Comparison of ENCODE assay signal across 9 cellular contexts in genomic region chr12:69007166-69007857, GRCh38.
DNase-seq lines count a peak whose midpoint lies in the region; ATAC-seq, FAIRE-seq and TF ChIP-seq lines count a peak whose summit lies in the region.
"Had no signal": no experiment of that assay in that cellular context is flagged by ENCODE, and none has a peak within 500 bp of the region (broad histone marks: within the 10 kb centered on the region; RNA-seq: fewer than 3 reads in every experiment).

No MANE protein-coding gene starts in this region.

- H3K4me1 ChIP-seq in small intestine (ENCODE audit: control insufficient read depth in 2 of 2, insufficient read depth in 1 of 2, low read depth in 1 of 2, low read length in 1 of 2) (no peaks in the 10 kb centered on the region), kidney (ENCODE audit: control insufficient read depth in 1 of 2, insufficient read depth in 1 of 2, low read depth in 1 of 2, low read length in 2 of 2) (peaks cover 4 to 12% of the 10 kb centered on the region in 2 donors)
- H3K4me1 ChIP-seq: body of pancreas had no signal

- TF ChIP-seq CTCF in kidney (IDR thresholded peaks at IDR 0.05; ENCODE audit: borderline replicate concordance, extremely low read depth, insufficient read depth) = no peak

- no peak for FAIRE-seq in small intestine (lab: Jason Lieb, UNC)
- FAIRE-seq in kidney (lab: Jason Lieb, UNC) = no peak

- peak overlapping the region in 1 of 2 donors; percentile 29 for H3K9ac ChIP-seq in kidney (ENCODE audit: low read length in 2 of 2)

- WGBS in small intestine, 3 donors = 25 to 36% (median 32%) methylated on average over 10 of the region's 10 CpGs

- intact Hi-C loops in left cardiac atrium (cut with DNase I) = no loop called here
- intact Hi-C loops in kidney (cut with DNase I) = no loop called here

- H3K9me3 ChIP-seq in small intestine (ENCODE audit: control insufficient read depth, low read depth) = no peaks in the 10 kb centered on the region
- H3K9me3 ChIP-seq in kidney (ENCODE audit: control insufficient read depth in 1 of 2, low read length in 2 of 2) = no peaks in the 10 kb centered on the region
- H3K9me3 ChIP-seq: body of pancreas had no signal

- ATAC-seq in left cardiac atrium (peak; percentile 61 to 84), HG03520 (IDR thresholded peaks at IDR 0.05; ENCODE audit: unreplicated experiment) (no peak)
- ATAC-seq: body of pancreas had no signal

- H3K4me3 ChIP-seq in small intestine (ENCODE audit: low read depth in 1 of 2, low read length in 2 of 2) = no peak overlapping the region
- no peak overlapping the region for H3K4me3 ChIP-seq in kidney (ENCODE audit: low read length in 2 of 2)
- H3K4me3 ChIP-seq: body of pancreas had no signal

- peak; percentile 70 for DNase-seq in AG08396 (ENCODE audit: low spot score)
- DNase-seq in KBM-7 = peak; percentile 35
- DNase-seq in SHP77 treated with DMSO at 0.1 percent for 48 hours (lab: John Stamatoyannopoulos, UW) = peak; percentile 56
- DNase-seq in left cardiac atrium = peak; percentile 25
- peak; percentile 35 for DNase-seq in small intestine
- no peak for DNase-seq in kidney
- no peak for DNase-seq in cerebellum (ENCODE audit: low spot score)

- no peaks in the 10 kb centered on the region for H3K27me3 ChIP-seq in small intestine (ENCODE audit: control insufficient read depth in 2 of 2, insufficient read depth in 2 of 2, low read length in 2 of 2)
- H3K27me3 ChIP-seq: body of pancreas had no signal

- H3K27ac ChIP-seq in small intestine (ENCODE audit: low read depth in 1 of 2, low read length in 1 of 2) = peak overlapping the region in 1 of 2 donors; percentile 65
- no peak overlapping the region for H3K27ac ChIP-seq in kidney (ENCODE audit: low read depth in 2 of 2, low read length in 2 of 2)

- in situ Hi-C loops in KBM-7 (cut with MboI; ENCODE audit: low pct_unique_long_range_greater_than_20kb, low sequenced_read_pairs) = no loop called here

- H3K36me3 ChIP-seq in small intestine (ENCODE audit: control insufficient read depth in 2 of 2, insufficient read depth in 2 of 2, low read length in 2 of 2) (no peaks in the 10 kb centered on the region), kidney (ENCODE audit: control insufficient read depth in 1 of 2, insufficient read depth in 2 of 2, low read length in 2 of 2) (no peaks in the 10 kb centered on the region)

Comparison
In these comparisons a context has a peak if more than half of its experiments do, and no peak if none do; other contexts are left out.
1. DNase-seq: peak in AG08396 (single experiment), KBM-7 (single experiment), SHP77 treated with DMSO at 0.1 percent for 48 hours (single experiment), left cardiac atrium (single experiment) and small intestine (single experiment); none in kidney (single experiment) and cerebellum (single experiment).